In the genomic region with DNA sequence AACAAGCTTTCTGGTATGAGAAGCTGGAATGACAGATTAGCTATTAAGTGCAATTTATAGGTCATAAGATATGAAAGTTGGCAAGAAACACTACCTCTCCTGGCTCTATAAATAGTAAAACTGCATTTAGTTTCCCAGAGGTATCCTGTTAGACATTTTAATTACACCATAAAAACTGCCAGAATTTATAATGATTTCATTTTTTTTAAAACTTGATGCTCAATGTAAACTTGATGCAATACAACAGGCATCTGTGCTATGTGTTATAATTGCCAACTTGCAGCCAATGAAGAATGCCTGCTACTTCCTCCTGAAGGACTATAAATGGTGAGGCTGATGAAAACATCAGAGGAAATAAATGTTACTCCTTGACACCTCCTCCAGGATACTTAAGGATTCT, we compare ENCODE assay signal across 18 cellular contexts.
DNase-seq lines count a peak whose midpoint lies in the region; ATAC-seq and TF ChIP-seq lines count a peak whose summit lies in the region.
"Had no signal": no experiment of that assay in that cellular context is flagged by ENCODE, and none has a peak within 500 bp of the region (broad histone marks: within the 10 kb centered on the region; RNA-seq: fewer than 3 reads in every experiment).

No MANE protein-coding gene starts in this region.

- intact Hi-C loops in left lung (cut with DNase I) (no loop called here), natural killer cell (cut with micrococcal nuclease) (no loop called here)

- TF ChIP-seq CTCF in AG09309 (IDR thresholded peaks at IDR 0.05; ENCODE audit: control insufficient read depth, insufficient read depth, low read depth, low read length, missing control alignments) (no peak), HFFc6 (IDR thresholded peaks at IDR 0.05) (no peak), brain (conservative IDR thresholded peaks at IDR 0.05) (no peak), left lung (IDR thresholded peaks at IDR 0.05) (no peak), natural killer cell (IDR thresholded peaks at IDR 0.05) (no peak)

- H3K27me3 ChIP-seq in left lung = no peaks in the 10 kb centered on the region
- H3K27me3 ChIP-seq: heart left ventricle had no signal

- H3K27me3 Mint-ChIP-seq in HFFc6 (ENCODE audit: insufficient read depth) (no peaks in the 10 kb centered on the region; the same call in 1 of the 2 replicates), brain (no peaks in the 10 kb centered on the region), natural killer cell (ENCODE audit: low read depth in 2 of 2) (peaks cover 5 to 23% of the 10 kb centered on the region in 2 donors)
- H3K27me3 Mint-ChIP-seq: activated CD8-positive, alpha-beta T cell treated with anti-CD3 and anti-CD28 coated beads for 36 hours; activated naive CD8-positive, alpha-beta T cell treated with anti-CD3 and anti-CD28 coated beads, Interleukin-2, amount 50 U/mL, for 24 hours had no signal

- no peaks in the 10 kb centered on the region for H3K9me3 Mint-ChIP-seq in HFFc6
- peaks cover 0 to 6% (median under 1%) of the 10 kb centered on the region in 5 experiments for H3K9me3 Mint-ChIP-seq in brain
- no peaks in the 10 kb centered on the region for H3K9me3 Mint-ChIP-seq in natural killer cell
- H3K9me3 Mint-ChIP-seq: activated CD8-positive, alpha-beta T cell treated with anti-CD3 and anti-CD28 coated beads for 36 hours; activated naive CD8-positive, alpha-beta T cell treated with anti-CD3 and anti-CD28 coated beads, Interleukin-2, amount 50 U/mL, for 24 hours had no signal

- H3K36me3 Mint-ChIP-seq in HFFc6 (ENCODE audit: low read depth) (no peaks in the 10 kb centered on the region), brain (peaks cover 4% of the 10 kb centered on the region), natural killer cell (no peaks in the 10 kb centered on the region)

- H3K27ac ChIP-seq in left lung = no peak overlapping the region
- H3K27ac ChIP-seq: HL-60, KMS-11 had no signal

- H3K4me3 Mint-ChIP-seq in HFFc6 (no peak overlapping the region), brain (peak overlapping the region in 1 of 5 experiments; percentile 9), natural killer cell (no peak overlapping the region)
- H3K4me3 Mint-ChIP-seq: activated CD8-positive, alpha-beta T cell treated with anti-CD3 and anti-CD28 coated beads for 36 hours; activated naive CD8-positive, alpha-beta T cell treated with anti-CD3 and anti-CD28 coated beads, Interleukin-2, amount 50 U/mL, for 24 hours; B cell had no signal

- H3K4me1 ChIP-seq in left lung = peaks cover 0 to 7% of the 10 kb centered on the region in 2 donors

- H3K27ac Mint-ChIP-seq in HFFc6 = no peak overlapping the region
- peak overlapping the region in 3 of 5 experiments; percentile 20 to 70 (median 69) for H3K27ac Mint-ChIP-seq in brain
- no peak overlapping the region for H3K27ac Mint-ChIP-seq in natural killer cell
- H3K27ac Mint-ChIP-seq: activated CD8-positive, alpha-beta T cell treated with anti-CD3 and anti-CD28 coated beads for 36 hours; activated naive CD8-positive, alpha-beta T cell treated with anti-CD3 and anti-CD28 coated beads, Interleukin-2, amount 50 U/mL, for 24 hours; B cell had no signal

- no peaks in the 10 kb centered on the region for H3K9me3 ChIP-seq in left lung
- H3K9me3 ChIP-seq: heart left ventricle had no signal

- ATAC-seq in left lung = peak; percentile 36
- ATAC-seq in natural killer cell = no peak
- no peak for ATAC-seq in HG02678 (IDR thresholded peaks at IDR 0.05; ENCODE audit: unreplicated experiment)
- ATAC-seq: activated CD8-positive, alpha-beta T cell treated with anti-CD3 and anti-CD28 coated beads for 36 hours; activated naive CD8-positive, alpha-beta T cell treated with anti-CD3 and anti-CD28 coated beads, Interleukin-2, amount 50 U/mL, for 24 hours had no signal

- H3K36me3 ChIP-seq in left lung = no peaks in the 10 kb centered on the region
- H3K36me3 ChIP-seq: heart left ventricle had no signal

- H3K4me3 ChIP-seq in AG09309 (ENCODE audit: control insufficient read depth, low read depth, low read length) (no peak overlapping the region), left lung (no peak overlapping the region)
- H3K4me3 ChIP-seq: heart left ventricle had no signal

- peak; percentile 40 for DNase-seq in AG09309 (ENCODE audit: low read depth)
- peak; percentile 20 for DNase-seq in HFFc6
- DNase-seq in left lung = no peak
- DNase-seq in RPMI8226 = no peak
- no peak for DNase-seq in natural killer cell
- no peak for DNase-seq in SKM-1 treated with dmso at 0.1 percent for 144 hours (lab: John Stamatoyannopoulos, UW; ENCODE audit: unreplicated experiment)
- DNase-seq: activated CD8-positive, alpha-beta T cell treated with anti-CD3 and anti-CD28 coated beads for 36 hours; activated naive CD8-positive, alpha-beta T cell treated with anti-CD3 and anti-CD28 coated beads, Interleukin-2, amount 50 U/mL, for 24 hours; DMS153; heart left ventricle; kidney; NCI-H146; NCI-H524 had no signal

- H3K4me1 Mint-ChIP-seq in HFFc6 (ENCODE audit: low read depth) = peaks cover 16% of the 10 kb centered on the region; the same call in 1 of the 2 replicates
- peaks cover 49% of the 10 kb centered on the region for H3K4me1 Mint-ChIP-seq in brain
- no peaks in the 10 kb centered on the region for H3K4me1 Mint-ChIP-seq in natural killer cell
- H3K4me1 Mint-ChIP-seq: activated naive CD8-positive, alpha-beta T cell treated with anti-CD3 and anti-CD28 coated beads, Interleukin-2, amount 50 U/mL, for 24 hours; B cell had no signal

Comparison
In these comparisons a context has a peak if more than half of its experiments do, and no peak if none do; other contexts are left out.
1. DNase-seq: peak in AG09309 (single experiment) and HFFc6 (single experiment); none in left lung (0 of 2), RPMI8226 (single experiment), natural killer cell (single experiment) and SKM-1 treated with dmso at 0.1 percent for 144 hours (single experiment).
2. H3K27ac Mint-ChIP-seq: peak in brain (3 of 5); none in HFFc6 (single experiment) and natural killer cell (0 of 2).